Comparison of ENCODE assay signal across 1 cellular context in genomic region chr20:34472246-34472925, GRCh38.
TF ChIP-seq lines count a peak whose summit lies in the region.

No MANE protein-coding gene starts in this region.

TF ChIP-seq in HEK293, 187 proteins besides CTCF, POLR2A, EP300 and RAD21 (continued from another document):
- TF ChIP-seq PRDM10 (tag by site-specific recombination; IDR thresholded peaks at IDR 0.05) = peak; percentile 53
- no peak for TF ChIP-seq TSHZ1 (tag by site-specific recombination; IDR thresholded peaks at IDR 0.05; ENCODE audit: borderline replicate concordance)
- 0 out of 2 replicates have a peak, but pooled peaks have one; percentile 34 for TF ChIP-seq INSM2 (tag by site-specific recombination; IDR thresholded peaks at IDR 0.05)
- 0 out of 2 replicates have a peak, but pooled peaks have one; percentile 19 for TF ChIP-seq ZBTB17 (tag by site-specific recombination; IDR thresholded peaks at IDR 0.05)
- TF ChIP-seq ZBTB26 (tag by site-specific recombination; optimal IDR thresholded peaks at IDR 0.05) = no peak
- peak; percentile 45 for TF ChIP-seq ZNF366 (tag by site-specific recombination; conservative IDR thresholded peaks at IDR 0.05)
- TF ChIP-seq PRDM1 (tag by site-specific recombination; IDR thresholded peaks at IDR 0.05) = peak; percentile 87
- TF ChIP-seq MZF1 (tag by site-specific recombination; IDR thresholded peaks at IDR 0.05; ENCODE audit: borderline replicate concordance) = 0 out of 2 replicates have a peak, but pooled peaks have one; percentile 22
- no peak for TF ChIP-seq GLI4 (tag by site-specific recombination; IDR thresholded peaks at IDR 0.05)
- TF ChIP-seq ZNF280C (tag by site-specific recombination; IDR thresholded peaks at IDR 0.05) = no peak
- no peak for TF ChIP-seq ZNF518A (tag by site-specific recombination; conservative IDR thresholded peaks at IDR 0.05; ENCODE audit: low read depth)
- TF ChIP-seq GLIS2 (tag by site-specific recombination; IDR thresholded peaks at IDR 0.05) = no peak
- peak; percentile 89 for TF ChIP-seq FEZF1 (tag by site-specific recombination; IDR thresholded peaks at IDR 0.05)
- peak; percentile 21; the same call in 1 of the 2 replicates for TF ChIP-seq ZNF561 (tag by site-specific recombination; IDR thresholded peaks at IDR 0.05; ENCODE audit: borderline replicate concordance)
- TF ChIP-seq ZSCAN18 (tag by site-specific recombination; IDR thresholded peaks at IDR 0.05) = no peak
- 0 out of 2 replicates have a peak, but pooled peaks have one; percentile 14 for TF ChIP-seq SP3 (tag by site-specific recombination; IDR thresholded peaks at IDR 0.05)
- TF ChIP-seq ZSCAN30 (tag by site-specific recombination; IDR thresholded peaks at IDR 0.05) = no peak
- peak; percentile 99 for TF ChIP-seq PRDM6 (tag by site-specific recombination; IDR thresholded peaks at IDR 0.05)
- TF ChIP-seq KLF10 (tag by site-specific recombination; IDR thresholded peaks at IDR 0.05) = no peak
